Comparison of ENCODE assay signal across 1 cellular context in genomic region chr17:76189247-76189646, GRCh38.
TF ChIP-seq lines count a peak whose summit lies in the region.

No MANE protein-coding gene starts in this region.

TF ChIP-seq in WTC11, 78 proteins besides CTCF, POLR2A, EP300 and RAD21 (continued from another document):
- no peak for TF ChIP-seq AR (CRISPR knock-in tag; IDR thresholded peaks at IDR 0.05)
